Comparison of ENCODE assay signal across 30 cellular contexts in the genomic region with DNA sequence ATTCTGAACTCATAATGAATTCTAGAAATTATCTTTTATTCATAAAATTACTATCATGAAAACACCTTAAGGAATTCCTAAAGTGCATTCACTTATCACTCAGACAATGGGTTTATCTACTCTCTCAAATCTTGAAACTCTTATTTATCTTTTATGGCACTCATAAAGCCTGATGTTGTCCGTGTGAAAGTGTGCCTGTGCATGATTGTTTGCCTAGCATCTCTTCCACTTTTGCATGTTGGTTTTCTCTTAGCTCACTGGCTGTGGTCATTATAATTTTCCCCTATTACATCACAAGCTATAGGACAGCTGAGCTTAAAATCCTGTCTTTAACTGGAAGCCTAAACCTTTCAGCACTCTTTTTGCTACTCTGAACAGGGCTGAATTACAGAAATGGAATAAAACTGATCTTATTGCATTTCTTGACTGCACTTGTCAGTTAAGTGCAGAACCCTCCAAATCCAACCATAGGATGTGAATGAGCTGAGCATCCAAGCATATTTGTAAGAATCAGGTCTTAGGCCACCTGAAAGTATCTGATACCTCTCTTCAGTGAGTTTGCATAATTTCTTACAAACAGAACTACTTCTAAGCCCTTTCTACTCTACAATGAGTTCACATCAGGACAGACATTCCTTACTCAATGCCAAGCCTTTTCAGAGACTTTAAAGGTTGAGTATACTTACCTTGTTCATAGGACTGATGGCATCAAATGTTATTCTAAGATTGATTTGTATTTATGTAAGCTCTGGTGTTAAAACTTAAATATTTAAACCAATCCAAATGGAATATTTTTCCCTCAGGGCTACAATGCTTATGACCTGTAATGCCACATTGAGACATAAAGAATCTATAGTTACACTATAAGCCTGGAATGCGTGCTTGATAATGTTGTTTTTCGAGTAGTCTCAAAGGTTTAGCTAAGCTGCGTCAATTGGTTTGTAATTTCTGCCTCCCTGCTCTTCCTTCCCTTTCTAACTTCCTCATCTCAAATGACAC.
DNase-seq lines count a peak whose midpoint lies in the region; ATAC-seq, FAIRE-seq and TF ChIP-seq lines count a peak whose summit lies in the region.
"Had no signal": no experiment of that assay in that cellular context is flagged by ENCODE, and none has a peak within 500 bp of the region (broad histone marks: within the 10 kb centered on the region; RNA-seq: fewer than 3 reads in every experiment).

No MANE protein-coding gene starts in this region.

- no peaks in the 10 kb centered on the region for H3K9me3 ChIP-seq in MM.1S (replicated peaks; ENCODE audit: insufficient read depth, low read length)
- H3K9me3 ChIP-seq: esophagus muscularis mucosa, gastroesophageal sphincter had no signal

- H3K4me3 ChIP-seq in MM.1S (ENCODE audit: low read length), result no peak overlapping the region
- no peak overlapping the region for H3K4me3 ChIP-seq in bronchial epithelial cell (ENCODE audit: low read depth, low read length)
- H3K4me3 ChIP-seq in foreskin fibroblast (ENCODE audit: low read depth in 1 of 2, low read length in 2 of 2), result no peak overlapping the region
- H3K4me3 ChIP-seq: BLaER1, coronary artery, esophagus muscularis mucosa, gastroesophageal sphincter had no signal

- no peaks in the 10 kb centered on the region for H3K79me2 ChIP-seq in MM.1S (ENCODE audit: low read length)

- peak overlapping the region; percentile 45; the same call in 1 of the 2 replicates for H3K27ac ChIP-seq in MM.1S (ENCODE audit: low read length)
- H3K27ac ChIP-seq: BLaER1, coronary artery, esophagus muscularis mucosa, gastroesophageal sphincter, KMS-11 had no signal

- POLR2A ChIA-PET in MCF 10A (lab: Yijun Ruan, JAX), result interaction anchor here (1.2 kb wide), 1 partner anchor 8 kb away, joined by 3 read pairs; no protein-coding TSS in a partner anchor

- no peaks in the 10 kb centered on the region for H3K27me3 Mint-ChIP-seq in MCF 10A (ENCODE audit: insufficient read depth, unreplicated experiment)
- H3K27me3 Mint-ChIP-seq: activated naive CD4-positive, alpha-beta T cell treated with anti-CD3 and anti-CD28 coated beads, Interleukin-2, amount 10 ng/mL, durations not matched to agents 7 days and 5 days had no signal

- peaks cover 7% of the 10 kb centered on the region for H3K9me3 Mint-ChIP-seq in MCF 10A (ENCODE audit: unreplicated experiment)
- H3K9me3 Mint-ChIP-seq: activated naive CD4-positive, alpha-beta T cell treated with anti-CD3 and anti-CD28 coated beads, Interleukin-2, amount 10 ng/mL, durations not matched to agents 7 days and 5 days had no signal

- H2AFZ ChIP-seq in MM.1S (ENCODE audit: low read length), result no peak overlapping the region

- intact Hi-C loops in MCF 10A (cut with micrococcal nuclease), result no loop called here

- no peaks in the 10 kb centered on the region for H3K9me2 ChIP-seq in MM.1S (replicated peaks; ENCODE audit: insufficient read depth, low read length)

- no peak overlapping the region for H3K27ac Mint-ChIP-seq in MCF 10A (ENCODE audit: low read depth, unreplicated experiment)
- H3K27ac Mint-ChIP-seq: activated naive CD4-positive, alpha-beta T cell treated with anti-CD3 and anti-CD28 coated beads, Interleukin-2, amount 10 ng/mL, durations not matched to agents 7 days and 5 days; activated T-cell treated with anti-CD3 and anti-CD28 coated beads, Interleukin-2, amount 50 U/mL, for 72 hours; natural killer cell had no signal

- no peak for FAIRE-seq in bronchial epithelial cell (lab: Jason Lieb, UNC)
- FAIRE-seq: H1, small intestine had no signal

- H3F3A ChIP-seq in MM.1S (ENCODE audit: insufficient read depth, low read length), result 0 out of 2 replicates have a peak, but pooled peaks cover 8% of the 10 kb centered on the region

- CTCF ChIA-PET in MCF 10A (lab: Yijun Ruan, JAX), result no interaction called here

- no peak overlapping the region for H3K9ac ChIP-seq in MM.1S (ENCODE audit: low read length)
- H3K9ac ChIP-seq: BLaER1, KMS-11 had no signal

- H3K4me2 ChIP-seq in MM.1S (ENCODE audit: low read depth, low read length), result peak overlapping the region; percentile 30; the same call in 1 of the 2 replicates
- H3K4me2 ChIP-seq: BLaER1, KMS-11 had no signal

- no peaks in the 10 kb centered on the region for H4K20me1 ChIP-seq in MM.1S (ENCODE audit: insufficient read depth, low read length)
- H4K20me1 ChIP-seq: BLaER1 had no signal

- H3K4me1 Mint-ChIP-seq in MCF 10A (ENCODE audit: insufficient read depth, unreplicated experiment), result no peaks in the 10 kb centered on the region
- H3K4me1 Mint-ChIP-seq: activated naive CD4-positive, alpha-beta T cell treated with anti-CD3 and anti-CD28 coated beads, Interleukin-2, amount 10 ng/mL, durations not matched to agents 7 days and 5 days; natural killer cell had no signal

- no peaks in the 10 kb centered on the region for H3K36me3 Mint-ChIP-seq in MCF 10A (ENCODE audit: insufficient read depth, unreplicated experiment)
- H3K36me3 Mint-ChIP-seq: activated naive CD4-positive, alpha-beta T cell treated with anti-CD3 and anti-CD28 coated beads, Interleukin-2, amount 10 ng/mL, durations not matched to agents 7 days and 5 days; natural killer cell had no signal

- DNase-seq in T47D (ENCODE audit: low read depth in 1 of 2, low spot score in 1 of 2) (peak; percentile 24 to 73), MCF 10A (ENCODE audit: unreplicated experiment) (no peak), MM.1S (no peak), bronchial epithelial cell (ENCODE audit: low read depth) (peak; percentile 20), D341Med (ENCODE audit: low spot score) (no peak), foreskin fibroblast (no peak)
- DNase-seq: activated CD4-positive, alpha-beta T cell treated with anti-CD3 and anti-CD28 coated beads for 4 hours; activated naive CD4-positive, alpha-beta T cell treated with anti-CD3 and anti-CD28 coated beads, Interleukin-2, amount 10 ng/mL, durations not matched to agents 7 days and 5 days; activated T-cell treated with anti-CD3 and anti-CD28 coated beads, Interleukin-2, amount 50 U/mL, for 72 hours; amygdala; COR-L47; DND-41; hypothalamus; midbrain; natural killer cell; NCI-H1092 treated with DMSO at 0.1 percent for 48 hours; NCI-H1930; NCI-H748 treated with DMSO at 0.1 percent for 48 hours; retina; SHP77; small intestine; stimulated activated CD4-positive, alpha-beta T cell treated with anti-CD3 and anti-CD28 coated beads, Interleukin-2, amount 100 ng/mL, for 24 hours; T-helper 1 cell had no signal

- in situ Hi-C loops in T47D (cut with HindIII; ENCODE audit: low pct_unique_long_range_greater_than_20kb, low sequenced_read_pairs), result no loop called here

- H3K27me3 ChIP-seq in MM.1S (replicated peaks; ENCODE audit: insufficient read depth, low read length), result no peaks in the 10 kb centered on the region
- no peaks in the 10 kb centered on the region for H3K27me3 ChIP-seq in bronchial epithelial cell (ENCODE audit: control insufficient read depth, insufficient read depth, low read length)
- H3K27me3 ChIP-seq: BLaER1, esophagus muscularis mucosa, gastroesophageal sphincter had no signal

- H3K36me3 ChIP-seq in MM.1S (replicated peaks; ENCODE audit: insufficient read depth, low read length) (no peaks in the 10 kb centered on the region), bronchial epithelial cell (ENCODE audit: control insufficient read depth, insufficient read depth, low read length) (no peaks in the 10 kb centered on the region)
- H3K36me3 ChIP-seq: BLaER1, esophagus muscularis mucosa, gastroesophageal sphincter had no signal

- peaks cover 45% of the 10 kb centered on the region for H3K4me1 ChIP-seq in MM.1S (ENCODE audit: low read length)

- BruUV-seq in MCF 10A (replicated peaks; lab: Mats Ljungman, UMichigan), result no TSS peak

- H3K4me3 Mint-ChIP-seq in MCF 10A (ENCODE audit: unreplicated experiment), result no peak overlapping the region
- H3K4me3 Mint-ChIP-seq: activated naive CD4-positive, alpha-beta T cell treated with anti-CD3 and anti-CD28 coated beads, Interleukin-2, amount 10 ng/mL, durations not matched to agents 7 days and 5 days; activated T-cell treated with anti-CD3 and anti-CD28 coated beads, Interleukin-2, amount 50 U/mL, for 72 hours; natural killer cell had no signal

- TF ChIP-seq CTCF in MCF 10A (IDR thresholded peaks at IDR 0.05; ENCODE audit: unreplicated experiment) (no peak), MM.1S (IDR thresholded peaks at IDR 0.05; ENCODE audit: low read length) (no peak), bronchial epithelial cell (IDR thresholded peaks at IDR 0.05; ENCODE audit: insufficient read depth, low read length, severe bottlenecking) (no peak), foreskin fibroblast (IDR thresholded peaks at IDR 0.05; ENCODE audit: low read depth, low read length) (no peak)

- ATAC-seq in GM18858 (IDR thresholded peaks at IDR 0.05; ENCODE audit: unreplicated experiment), result no peak
- ATAC-seq: activated T-cell treated with anti-CD3 and anti-CD28 coated beads, Interleukin-2, amount 50 U/mL, for 72 hours; gastroesophageal sphincter; natural killer cell had no signal

Comparison
In these comparisons a context has a peak if more than half of its experiments do, and no peak if none do; other contexts are left out.
1. DNase-seq: peak in T47D (2 of 2) and bronchial epithelial cell (single experiment); none in MCF 10A (single experiment), MM.1S (single experiment), D341Med (single experiment) and foreskin fibroblast (0 of 2).